2 cellular contexts compared by ENCODE assay signal in genomic region chr5:132161574-132162326, GRCh38.
DNase-seq lines count a peak whose midpoint lies in the region; ATAC-seq, FAIRE-seq and TF ChIP-seq lines count a peak whose summit lies in the region.
"Not testable (repeated sequence)": the region's sequence is repeated elsewhere in the genome, so short reads cannot be mapped to it uniquely, and the experiment has no call there.

No MANE protein-coding gene starts in this region.

- not testable (repeated sequence) for H3K27ac ChIP-seq in HEK293 (ENCODE audit: extremely low read depth, low read depth, low read length); K562 (ENCODE audit: extremely low read depth, low read depth, low read length)

- WGBS in K562 (ENCODE audit: insufficient coverage, low coverage, missing lambda C conversion rate): 29% methylated on average over 1 of the region's 5 CpGs

- not testable (repeated sequence) for TF ChIP-seq EP300 in K562 (IDR thresholded peaks at IDR 0.05; ENCODE audit: low read length)

- not testable (repeated sequence) for H2AFZ ChIP-seq in K562 (ENCODE audit: low read depth, low read length)

- H3K9me3 ChIP-seq in HEK293 (ENCODE audit: control insufficient read depth, insufficient read depth, low read depth, low read length); K562 (replicated peaks; ENCODE audit: control insufficient read depth, insufficient read depth, low read depth, low read length): not testable (repeated sequence)

- TF ChIP-seq CTCF in HEK293 (tag by site-specific recombination; IDR thresholded peaks at IDR 0.05); K562 (IDR thresholded peaks at IDR 0.05 in 2 of 3, conservative IDR thresholded peaks at IDR 0.05 in 1 of 3; ENCODE audit: insufficient read depth in 2 of 3, low read depth in 1 of 3, low read length in 3 of 3): not testable (repeated sequence)

- DNase-seq in K562 (ENCODE audit: extremely low read depth in 1 of 4, low spot score in 3 of 4): not testable (repeated sequence)

- H3K4me3 ChIP-seq in HEK293 (ENCODE audit: low read depth, low read length); K562: not testable (repeated sequence)

- not testable (repeated sequence) for H3K4me1 ChIP-seq in HEK293 (ENCODE audit: control insufficient read depth, insufficient read depth, low read length); K562 (replicated peaks in 1 of 2; ENCODE audit: control insufficient read depth in 2 of 2, insufficient read depth in 2 of 2, low read length in 2 of 2)

- BruUV-seq in K562 (replicated peaks; lab: Mats Ljungman, UMichigan): not testable (repeated sequence)

- not testable (repeated sequence) for H3K4me2 ChIP-seq in K562 (ENCODE audit: insufficient read depth, low read length)

- not testable (repeated sequence) for H3K79me2 ChIP-seq in K562 (ENCODE audit: control insufficient read depth, insufficient read depth, low read length)

- not testable (repeated sequence) for TF ChIP-seq POLR2A in K562 (conservative IDR thresholded peaks at IDR 0.05)

- ATAC-seq in K562: not testable (repeated sequence)

- TF ChIP-seq RAD21 in K562 (CRISPR knock-in tag; conservative IDR thresholded peaks at IDR 0.05 in 1 of 2, IDR thresholded peaks at IDR 0.05 in 1 of 2): not testable (repeated sequence)

- not testable (repeated sequence) for H4K20me1 ChIP-seq in K562 (replicated peaks; ENCODE audit: control insufficient read depth, insufficient read depth, low read length)

- H3K27me3 ChIP-seq in K562 (ENCODE audit: control insufficient read depth in 2 of 2, insufficient read depth in 2 of 2, low read length in 2 of 2): not testable (repeated sequence)

- CTCF ChIA-PET in HEK293 (lab: Yijun Ruan, JAX): interaction anchor here (0.6 to 1.2 kb wide), 2 partner anchors 28 to 704 kb away, joined by 3 read pairs; no protein-coding TSS in a partner anchor
- CTCF ChIA-PET in K562 (lab: Yijun Ruan, JAX; ENCODE audit: low intra/inter-chr PET ratio): not testable (repeated sequence)

- POLR2A ChIA-PET in HEK293 (lab: Yijun Ruan, JAX); K562 (lab: Yijun Ruan, JAX): not testable (repeated sequence)

- not testable (repeated sequence) for H3K36me3 ChIP-seq in HEK293 (ENCODE audit: control insufficient read depth in 2 of 2, insufficient read depth in 1 of 2, low read length in 2 of 2); K562 (ENCODE audit: control insufficient read depth, insufficient read depth, low read length)

- intact Hi-C loops in K562 (cut with micrococcal nuclease): not testable (repeated sequence)

- not testable (repeated sequence) for H3K9ac ChIP-seq in K562 (ENCODE audit: insufficient read depth in 1 of 2, low read depth in 2 of 2, low read length in 2 of 2)

- H3K9me1 ChIP-seq in K562 (ENCODE audit: control insufficient read depth, insufficient read depth, low read length): not testable (repeated sequence)

- not testable (repeated sequence) for FAIRE-seq in K562 (lab: Jason Lieb, UNC)

- in situ Hi-C loops in K562 (cut with MboI): not testable (repeated sequence)

TF ChIP-seq in HEK293, 187 proteins besides CTCF, POLR2A, EP300 and RAD21:
- peak; percentile 74 for TF ChIP-seq ZNF146 (tag by site-specific recombination; IDR thresholded peaks at IDR 0.05)
TF ChIP-seq in HEK293: peak in this region for 1; not testable (repeated sequence) for 186.

TF ChIP-seq in K562, 482 proteins besides CTCF, POLR2A, EP300 and RAD21:
- TF ChIP-seq BCOR (IDR thresholded peaks at IDR 0.05) (peak; percentile 69), NFIX (CRISPR knock-in tag; IDR thresholded peaks at IDR 0.05; ENCODE audit: low read depth) (peak; percentile 54), KDM1A (IDR thresholded peaks at IDR 0.05) (0 out of 4 replicates have a peak, but pooled peaks of 1 of the 2 experiments have one; percentile 12), NFIC (IDR thresholded peaks at IDR 0.05) (peak; percentile 80), AFF1 (IDR thresholded peaks at IDR 0.05; ENCODE audit: low read depth in 1 of 2, partially characterized antibody in 2 of 2) (peak in 1 of 2 experiments; percentile 96)
